8 cellular contexts compared by ENCODE assay signal in the genomic region with DNA sequence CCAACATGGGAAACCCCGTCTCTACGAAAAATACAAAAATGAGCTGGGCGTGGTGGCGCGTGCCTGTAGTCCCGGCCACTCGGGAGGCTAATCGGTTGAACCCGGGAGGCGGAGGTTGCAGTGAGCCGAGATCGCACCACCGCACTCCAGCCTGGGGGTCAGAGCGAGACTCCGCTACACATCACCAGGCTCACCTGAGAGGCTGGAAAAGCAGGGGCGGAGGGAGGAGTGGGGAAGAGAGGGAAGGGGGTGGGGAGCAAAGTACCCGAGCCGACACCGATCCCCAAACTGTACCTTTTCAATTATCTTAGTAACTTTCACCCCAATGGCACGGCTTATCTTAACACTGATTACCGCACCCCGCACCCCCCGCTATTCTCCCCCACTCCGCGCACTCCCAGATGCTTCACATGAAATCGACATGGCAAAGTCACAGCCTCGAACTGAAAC. TPM values are rescaled to one million over a fixed set of nuclear protein-coding genes. Genes with fewer than 3 reads are reported as not detected.
DNase-seq lines count a peak whose midpoint lies in the region; TF ChIP-seq lines count a peak whose summit lies in the region.

No MANE protein-coding gene starts in this region.

- H3K9me3 ChIP-seq in testis: no peaks in the 10 kb centered on the region

- no peak for DNase-seq in T-helper 2 cell treated with Interferon-gamma antibody and Interleukin-4, amounts not matched to agents 5 μg/mL and 100 μg/mL, for 36 hours (ENCODE audit: low spot score)
- DNase-seq in T-helper 2 cell (no peak), astrocyte of the spinal cord (ENCODE audit: low read depth, low spot score) (no peak), kidney epithelial cell (ENCODE audit: low read depth) (no peak), testis (no peak), RPMI8226 (no peak), UCSD-AML1 (lab: John Stamatoyannopoulos, UW; ENCODE audit: unreplicated experiment) (no peak), glomerular visceral epithelial cell (ENCODE audit: extremely low spot score) (no peak)

- intact Hi-C loops in testis (cut with DNase I; ENCODE audit: low total_unique reads): loop anchor here (5.0 kb wide), 1 partner anchor 411 kb away; a partner anchor contains a TSS

- peaks cover 6% of the 10 kb centered on the region for H3K4me1 ChIP-seq in testis

- no peaks in the 10 kb centered on the region for H3K9me3 Mint-ChIP-seq in T-helper 2 cell treated with Interferon-gamma antibody and Interleukin-4, amounts not matched to agents 5 μg/mL and 100 μg/mL, for 36 hours

- TF ChIP-seq CTCF in astrocyte of the spinal cord (IDR thresholded peaks at IDR 0.05; ENCODE audit: low read depth, low read length) (no peak), kidney epithelial cell (IDR thresholded peaks at IDR 0.05; ENCODE audit: insufficient read depth, low read length, poor library complexity, severe bottlenecking) (no peak), testis (IDR thresholded peaks at IDR 0.05) (no peak)

- H3K4me3 Mint-ChIP-seq in T-helper 2 cell treated with Interferon-gamma antibody and Interleukin-4, amounts not matched to agents 5 μg/mL and 100 μg/mL, for 36 hours: peak overlapping the region; percentile 63

- H3K27me3 ChIP-seq in kidney epithelial cell (ENCODE audit: control insufficient read depth, insufficient read depth, low read length) (no peaks in the 10 kb centered on the region), testis (no peaks in the 10 kb centered on the region)

- H3K27me3 Mint-ChIP-seq in T-helper 2 cell treated with Interferon-gamma antibody and Interleukin-4, amounts not matched to agents 5 μg/mL and 100 μg/mL, for 36 hours (ENCODE audit: low read depth): peaks cover 34% of the 10 kb centered on the region

- H3K4me1 Mint-ChIP-seq in T-helper 2 cell treated with Interferon-gamma antibody and Interleukin-4, amounts not matched to agents 5 μg/mL and 100 μg/mL, for 36 hours (ENCODE audit: low read depth): no peaks in the 10 kb centered on the region

- no peak overlapping the region for H3K27ac Mint-ChIP-seq in T-helper 2 cell treated with Interferon-gamma antibody and Interleukin-4, amounts not matched to agents 5 μg/mL and 100 μg/mL, for 36 hours

- H3K36me3 ChIP-seq in kidney epithelial cell (ENCODE audit: control insufficient read depth, insufficient read depth, low read length): no peaks in the 10 kb centered on the region
- H3K36me3 ChIP-seq in testis (ENCODE audit: low read depth, missing control alignments): no peaks in the 10 kb centered on the region

- no peaks in the 10 kb centered on the region for H3K36me3 Mint-ChIP-seq in T-helper 2 cell treated with Interferon-gamma antibody and Interleukin-4, amounts not matched to agents 5 μg/mL and 100 μg/mL, for 36 hours (ENCODE audit: low read depth)

- TF ChIP-seq POLR2A in testis (IDR thresholded peaks at IDR 0.05): no peak

- 26 to 42% methylated on average over 26 to 27 of the region's 27 CpGs for WGBS in testis, 2 donors

- H3K4me3 ChIP-seq in astrocyte of the spinal cord (ENCODE audit: low read depth, low read length) (peak overlapping the region; percentile 53), kidney epithelial cell (ENCODE audit: low read depth, low read length) (peak overlapping the region; percentile 52), testis (peak overlapping the region; percentile 48 to 63)

- in situ Hi-C loops in astrocyte of the spinal cord (cut with HindIII; ENCODE audit: low sequenced_read_pairs): no loop called here

- peak overlapping the region in 1 of 2 donors; percentile 70 for H3K27ac ChIP-seq in testis

RNA-seq across cellular contexts. Expression of a gene that starts 46.4 kb away (rescaled TPM):
- total RNA-seq in kidney epithelial cell: 3.7 and 3.9 TPM in 2 replicates
- total RNA-seq in testis: 10 to 100 TPM in 1 of 2 donors, 1 to 10 TPM in 1; 10.0 to 11.1 TPM
- 17.9 TPM for polyA plus RNA-seq in testis (ENCODE audit: insufficient read depth, low read depth, low replicate concordance)

RNA-seq across cellular contexts. Expression of a gene that starts 50.9 kb away (rescaled TPM):
- total RNA-seq in kidney epithelial cell (0.21 TPM in 1 of 2 replicates, not detected in the other), testis (1 to 10 TPM; 3.6 to 4.3 TPM)
- 3.0 TPM for polyA plus RNA-seq in testis (ENCODE audit: insufficient read depth, low read depth, low replicate concordance)
